ENCODE assay signal across 8 cellular contexts in genomic region chr7:30028749-30029635, GRCh38. TPM values are rescaled to one million over a fixed set of nuclear protein-coding genes. Genes with fewer than 3 reads are reported as not detected.
DNase-seq lines count a peak whose midpoint lies in the region; ATAC-seq and TF ChIP-seq lines count a peak whose summit lies in the region.

No MANE protein-coding gene starts in this region.

- POLR2A ChIA-PET in BJ (lab: Charles Lee), result no interaction called here

- ATAC-seq in GM18505 (IDR thresholded peaks at IDR 0.05; ENCODE audit: unreplicated experiment) (peak; percentile 26), HG02938 (IDR thresholded peaks at IDR 0.05; ENCODE audit: unreplicated experiment) (peak; percentile 21)
- no peak for ATAC-seq in activated CD4-positive, CD25-positive, alpha-beta regulatory T cell treated with anti-CD3 and anti-CD28 coated beads, Interleukin-2, amount 50 U/mL, for 24 hours

- H3K4me1 ChIP-seq in iPS-18a (ENCODE audit: control insufficient read depth, low read depth, low read length), result peaks cover 35% of the 10 kb centered on the region

- H3K36me3 ChIP-seq in BJ (ENCODE audit: control insufficient read depth, insufficient read depth, low read length), result no peaks in the 10 kb centered on the region
- H3K36me3 ChIP-seq in iPS-18a (ENCODE audit: control insufficient read depth, low read depth, low read length), result no peaks in the 10 kb centered on the region

- H3K9ac ChIP-seq in iPS-18a (ENCODE audit: low read length), result peak overlapping the region; percentile 77

- CTCF ChIA-PET in BJ (lab: Yijun Ruan, JAX), result interaction anchor here (1.3 to 2.1 kb wide), 4 partner anchors 9 to 42 kb away, joined by 3 to 10 read pairs (median 4); no protein-coding TSS in a partner anchor

- TF ChIP-seq CTCF in BJ (IDR thresholded peaks at IDR 0.05; ENCODE audit: insufficient read depth, low read depth, low read length) (peak; percentile 18; the same call in 1 of the 2 replicates), astrocyte of the cerebellum (IDR thresholded peaks at IDR 0.05; ENCODE audit: low read depth, low read length, missing control alignments) (no peak)

- DNase-seq in BJ (ENCODE audit: low read depth) (no peak), NOMO-1 treated with DMSO at 0.1 percent for 48 hours (lab: John Stamatoyannopoulos, UW; ENCODE audit: unreplicated experiment) (peak; percentile 37), astrocyte of the cerebellum (ENCODE audit: low read depth) (no peak), skeletal muscle cell (ENCODE audit: low read depth) (no peak)

- TF ChIP-seq POLR2A in GM18505 (IDR thresholded peaks at IDR 0.05; ENCODE audit: borderline replicate concordance, extremely low read depth, insufficient read depth, insufficient read length), result peak; percentile 0

- H3K27me3 ChIP-seq in BJ (ENCODE audit: control insufficient read depth, insufficient read depth, low read length) (no peaks in the 10 kb centered on the region), iPS-18a (ENCODE audit: control insufficient read depth, insufficient read depth, low read length) (no peaks in the 10 kb centered on the region)

- H3K9me3 ChIP-seq in iPS-18a (ENCODE audit: control insufficient read depth, low read depth, low read length), result no peaks in the 10 kb centered on the region

- H3K4me3 ChIP-seq in BJ (ENCODE audit: low read depth, low read length) (peak overlapping the region; percentile 79), astrocyte of the cerebellum (ENCODE audit: low read depth, low read length) (peak overlapping the region; percentile 77), iPS-18a (ENCODE audit: low read length) (peak overlapping the region; percentile 96), skeletal muscle cell (ENCODE audit: low read depth, low read length) (peak overlapping the region; percentile 75)

- peak overlapping the region; percentile 35 for H3K27ac ChIP-seq in iPS-18a (ENCODE audit: low read length)

- in situ Hi-C loops in astrocyte of the cerebellum (cut with HindIII; ENCODE audit: low sequenced_read_pairs), result loop anchor here (5.0 kb wide), 1 partner anchor 33 kb away; no protein-coding TSS in a partner anchor

RNA-seq across cellular contexts. Expression of gene PLEKHA8, which starts 0.8 kb away (rescaled TPM):
- 4.2 and 6.8 TPM in 2 replicates for polyA plus RNA-seq in BJ (2011; rRNA removed)
- polyA minus RNA-seq in BJ (2011; rRNA and poly(A)+ RNA removed), result 6.1 and 6.9 TPM in 2 replicates

RNA-seq across cellular contexts. Expression of gene FKBP14, which starts 2.5 kb away (rescaled TPM):
- polyA plus RNA-seq in BJ (2011; rRNA removed), result 14.9 and 27.1 TPM in 2 replicates
- polyA minus RNA-seq in BJ (2011; rRNA and poly(A)+ RNA removed), result 6.3 and 6.6 TPM in 2 replicates

RNA-seq across cellular contexts. Expression of gene SCRN1, which starts 39.4 kb away (rescaled TPM):
- polyA plus RNA-seq in BJ (2011; rRNA removed), result 81.4 and 107 TPM in 2 replicates
- 68.8 and 91.8 TPM in 2 replicates for polyA minus RNA-seq in BJ (2011; rRNA and poly(A)+ RNA removed)

Comparison
In these comparisons a context has a peak if more than half of its experiments do, and no peak if none do; other contexts are left out.
1. ATAC-seq: peak in GM18505 (single experiment) and HG02938 (single experiment); none in activated CD4-positive, CD25-positive, alpha-beta regulatory T cell treated with anti-CD3 and anti-CD28 coated beads, Interleukin-2, amount 50 U/mL, for 24 hours (0 of 2).
2. Peak in every context shown above with its lines, with median percentiles within 50 percentile points of each other: H3K4me3 ChIP-seq.